24 cellular contexts compared by ENCODE assay signal in genomic region chr17:57266842-57267241, GRCh38.
"Had no signal": no experiment of that assay in that cellular context is flagged by ENCODE, and none has a peak within 500 bp of the region (broad histone marks: within the 10 kb centered on the region; RNA-seq: fewer than 3 reads in every experiment).

No MANE protein-coding gene starts in this region.

- H3K27me3 Mint-ChIP-seq: activated CD4-positive, alpha-beta memory T cell treated with anti-CD3 and anti-CD28 coated beads, Interleukin-2, amount 10 ng/mL, durations not matched to agents 7 days and 5 days; activated CD4-positive, alpha-beta T cell treated with anti-CD3 and anti-CD28 coated beads, Interleukin-2, amount 10 ng/mL, durations not matched to agents 24 days and 14 days; activated naive CD4-positive, alpha-beta T cell treated with anti-CD3 and anti-CD28 coated beads, Interleukin-2, amount 10 ng/mL, durations not matched to agents 7 days and 5 days; effector memory CD8-positive, alpha-beta T cell; stimulated activated naive B cell treated with anti-CD40 and anti-IgM and Interleukin-4, amounts not matched to agents 10 μg/mL and 1 μg/mL and 100 μg/mL, for 72 hours; T-helper 17 cell had no signal

- H3K27ac ChIP-seq: body of pancreas, esophagus muscularis mucosa, hepatocyte, pancreas, thoracic aorta, upper lobe of left lung had no signal

- ATAC-seq: activated T-cell treated with anti-CD3 and anti-CD28 coated beads, Interleukin-2, amount 50 U/mL, for 72 hours; body of pancreas; effector memory CD8-positive, alpha-beta T cell; left ventricle myocardium superior; pancreas; stimulated activated naive B cell treated with anti-CD40 and anti-IgM and Interleukin-4, amounts not matched to agents 10 μg/mL and 1 μg/mL and 100 μg/mL, for 72 hours; T-helper 17 cell had no signal

- H3K27me3 ChIP-seq: body of pancreas, esophagus muscularis mucosa, hepatocyte, pancreas, upper lobe of left lung had no signal

- H3K4me3 Mint-ChIP-seq: activated CD4-positive, alpha-beta memory T cell treated with anti-CD3 and anti-CD28 coated beads, Interleukin-2, amount 10 ng/mL, durations not matched to agents 7 days and 5 days; activated CD4-positive, alpha-beta T cell treated with anti-CD3 and anti-CD28 coated beads, Interleukin-2, amount 10 ng/mL, durations not matched to agents 24 days and 14 days; activated naive CD4-positive, alpha-beta T cell treated with anti-CD3 and anti-CD28 coated beads, Interleukin-2, amount 10 ng/mL, durations not matched to agents 7 days and 5 days; activated T-cell treated with anti-CD3 and anti-CD28 coated beads, Interleukin-2, amount 50 U/mL, for 72 hours; effector memory CD8-positive, alpha-beta T cell; immature natural killer cell; nephron; stimulated activated naive B cell treated with anti-CD40 and anti-IgM and Interleukin-4, amounts not matched to agents 10 μg/mL and 1 μg/mL and 100 μg/mL, for 72 hours; T-helper 17 cell had no signal

- H3K27ac Mint-ChIP-seq: activated CD4-positive, alpha-beta memory T cell treated with anti-CD3 and anti-CD28 coated beads, Interleukin-2, amount 10 ng/mL, durations not matched to agents 7 days and 5 days; activated CD4-positive, alpha-beta T cell treated with anti-CD3 and anti-CD28 coated beads, Interleukin-2, amount 10 ng/mL, durations not matched to agents 24 days and 14 days; activated naive CD4-positive, alpha-beta T cell treated with anti-CD3 and anti-CD28 coated beads, Interleukin-2, amount 10 ng/mL, durations not matched to agents 7 days and 5 days; activated T-cell treated with anti-CD3 and anti-CD28 coated beads, Interleukin-2, amount 50 U/mL, for 72 hours; immature natural killer cell; nephron; stimulated activated naive B cell treated with anti-CD40 and anti-IgM and Interleukin-4, amounts not matched to agents 10 μg/mL and 1 μg/mL and 100 μg/mL, for 72 hours; T-helper 17 cell had no signal

- H3K4me3 ChIP-seq: body of pancreas, esophagus muscularis mucosa, hepatocyte, pancreas, thoracic aorta, upper lobe of left lung had no signal

- H3K9me3 Mint-ChIP-seq: activated CD4-positive, alpha-beta memory T cell treated with anti-CD3 and anti-CD28 coated beads, Interleukin-2, amount 10 ng/mL, durations not matched to agents 7 days and 5 days; activated CD4-positive, alpha-beta T cell treated with anti-CD3 and anti-CD28 coated beads, Interleukin-2, amount 10 ng/mL, durations not matched to agents 24 days and 14 days; activated naive CD4-positive, alpha-beta T cell treated with anti-CD3 and anti-CD28 coated beads, Interleukin-2, amount 10 ng/mL, durations not matched to agents 7 days and 5 days; activated T-cell treated with anti-CD3 and anti-CD28 coated beads, Interleukin-2, amount 50 U/mL, for 72 hours; effector memory CD8-positive, alpha-beta T cell; immature natural killer cell; nephron; stimulated activated naive B cell treated with anti-CD40 and anti-IgM and Interleukin-4, amounts not matched to agents 10 μg/mL and 1 μg/mL and 100 μg/mL, for 72 hours had no signal

- DNase-seq: activated CD4-positive, alpha-beta memory T cell treated with anti-CD3 and anti-CD28 coated beads, Interleukin-2, amount 10 ng/mL, durations not matched to agents 7 days and 5 days; activated CD4-positive, alpha-beta T cell treated with anti-CD3 and anti-CD28 coated beads, Interleukin-2, amount 10 ng/mL, durations not matched to agents 24 days and 14 days; activated effector memory CD4-positive, alpha-beta T cell treated with anti-CD3 and anti-CD28 coated beads, Interleukin-2, amount 50 U/mL, for 16 hours; activated naive CD4-positive, alpha-beta T cell treated with anti-CD3 and anti-CD28 coated beads, Interleukin-2, amount 10 ng/mL, durations not matched to agents 7 days and 5 days; activated T-cell treated with anti-CD3 and anti-CD28 coated beads, Interleukin-2, amount 50 U/mL, for 72 hours; anterior cingulate cortex; body of pancreas; dermis blood vessel endothelial cell; effector memory CD8-positive, alpha-beta T cell; glutamatergic neuron; immature natural killer cell; left ventricle myocardium superior; mammary epithelial cell; pancreas; stimulated activated CD4-positive, alpha-beta T cell treated with anti-CD3 and anti-CD28 coated beads, Interleukin-2, amount 100 ng/mL, for 48 hours; stimulated activated CD8-positive, alpha-beta memory T cell treated with anti-CD3 and anti-CD28 coated beads, Interleukin-4, amount 100 ng/mL, for 48 hours; stimulated activated naive B cell treated with anti-CD40 and anti-IgM and Interleukin-4, amounts not matched to agents 10 μg/mL and 1 μg/mL and 100 μg/mL, for 72 hours; SW 1271; T-helper 17 cell; upper lobe of left lung had no signal
